In genomic region chr21:44218461-44218860, GRCh38 we compare ENCODE assay signal across 13 cellular contexts. TPM values are rescaled to one million over a fixed set of nuclear protein-coding genes. Genes with fewer than 3 reads are reported as not detected.
DNase-seq lines count a peak whose midpoint lies in the region; ATAC-seq, FAIRE-seq and TF ChIP-seq lines count a peak whose summit lies in the region.
"Not testable (repeated sequence)": the region's sequence is repeated elsewhere in the genome, so short reads cannot be mapped to it uniquely, and the experiment has no call there.
"Had no signal": no experiment of that assay in that cellular context is flagged by ENCODE, and none has a peak within 500 bp of the region (broad histone marks: within the 10 kb centered on the region; RNA-seq: fewer than 3 reads in every experiment).

No MANE protein-coding gene starts in this region.

- H3K27me3 ChIP-seq in RWPE2 (ENCODE audit: insufficient read depth, poor library complexity, severe bottlenecking); K562 (ENCODE audit: control insufficient read depth in 2 of 2, insufficient read depth in 2 of 2, low read length in 2 of 2): not testable (repeated sequence)

- not testable (repeated sequence) for H3K79me2 ChIP-seq in K562 (ENCODE audit: control insufficient read depth, insufficient read depth, low read length)

- intact Hi-C loops in K562 (cut with micrococcal nuclease); left colon (cut with DNase I, micrococcal nuclease); natural killer cell (cut with micrococcal nuclease): not testable (repeated sequence)

- not testable (repeated sequence) for H3K27me3 Mint-ChIP-seq in natural killer cell (ENCODE audit: low read depth in 2 of 2)

- ATAC-seq in HG02610 (IDR thresholded peaks at IDR 0.05; ENCODE audit: unreplicated experiment) (peak; percentile 50), RWPE2 (ENCODE audit: low read depth) (0 out of 3 replicates have a peak, but pooled peaks have one; percentile 19), K562 (peak; percentile 91), left colon (peak; percentile 96), natural killer cell (peak in 2 of 3 donors; percentile 45 to 49)

- not testable (repeated sequence) for H3K36me3 ChIP-seq in RWPE2 (ENCODE audit: low read depth); K562 (ENCODE audit: control insufficient read depth, insufficient read depth, low read length)

- H3K9me3 ChIP-seq in RWPE2 (ENCODE audit: severe bottlenecking); K562 (replicated peaks; ENCODE audit: control insufficient read depth, insufficient read depth, low read depth, low read length): not testable (repeated sequence)

- POLR2A ChIA-PET in K562 (lab: Yijun Ruan, JAX), result not testable (repeated sequence)

- in situ Hi-C loops in K562 (cut with MboI), result not testable (repeated sequence)

- not testable (repeated sequence) for TF ChIP-seq RAD21 in K562 (CRISPR knock-in tag; conservative IDR thresholded peaks at IDR 0.05 in 1 of 2, IDR thresholded peaks at IDR 0.05 in 1 of 2)

- not testable (repeated sequence) for H3K4me1 Mint-ChIP-seq in natural killer cell

- CTCF ChIA-PET in K562 (lab: Yijun Ruan, JAX; ENCODE audit: low intra/inter-chr PET ratio), result not testable (repeated sequence)

- H2AFZ ChIP-seq in K562 (ENCODE audit: low read depth, low read length), result not testable (repeated sequence)

- H3K4me3 ChIP-seq in RWPE2 (ENCODE audit: severe bottlenecking); K562: not testable (repeated sequence)

- DNase-seq in GM12892 (ENCODE audit: insufficient read length); RWPE2 (ENCODE audit: low spot score); K562 (ENCODE audit: extremely low read depth in 1 of 4, low spot score in 3 of 4); left colon; natural killer cell: not testable (repeated sequence)

- not testable (repeated sequence) for H3K4me2 ChIP-seq in K562 (ENCODE audit: insufficient read depth, low read length)

- TF ChIP-seq EP300 in K562 (IDR thresholded peaks at IDR 0.05; ENCODE audit: low read length), result not testable (repeated sequence)

- H3K9me3 Mint-ChIP-seq in natural killer cell, result not testable (repeated sequence)

- TF ChIP-seq CTCF in RWPE2 (IDR thresholded peaks at IDR 0.05; ENCODE audit: poor library complexity, severe bottlenecking); K562 (IDR thresholded peaks at IDR 0.05 in 2 of 3, conservative IDR thresholded peaks at IDR 0.05 in 1 of 3; ENCODE audit: insufficient read depth in 2 of 3, low read depth in 1 of 3, low read length in 3 of 3); natural killer cell (IDR thresholded peaks at IDR 0.05): not testable (repeated sequence)

- H3K27ac Mint-ChIP-seq in natural killer cell, result not testable (repeated sequence)

- H3K9ac ChIP-seq in K562 (ENCODE audit: insufficient read depth in 1 of 2, low read depth in 2 of 2, low read length in 2 of 2), result not testable (repeated sequence)

- not testable (repeated sequence) for H3K4me3 Mint-ChIP-seq in natural killer cell

- not testable (repeated sequence) for H4K20me1 ChIP-seq in K562 (replicated peaks; ENCODE audit: control insufficient read depth, insufficient read depth, low read length)

- BruUV-seq in K562 (replicated peaks; lab: Mats Ljungman, UMichigan), result not testable (repeated sequence)

- not testable (repeated sequence) for TF ChIP-seq POLR2A in GM12892 (IDR thresholded peaks at IDR 0.05; ENCODE audit: low read depth, low read length); K562 (conservative IDR thresholded peaks at IDR 0.05)

- FAIRE-seq in GM12892 (lab: Jason Lieb, UNC), result peak; percentile 99
- peak; percentile 80 for FAIRE-seq in K562 (lab: Jason Lieb, UNC)

- H3K4me1 ChIP-seq in RWPE2 (ENCODE audit: insufficient read depth, poor library complexity, severe bottlenecking); K562 (replicated peaks in 1 of 2; ENCODE audit: control insufficient read depth in 2 of 2, insufficient read depth in 2 of 2, low read length in 2 of 2): not testable (repeated sequence)

- H3K36me3 Mint-ChIP-seq in natural killer cell, result not testable (repeated sequence)

- not testable (repeated sequence) for H3K27ac ChIP-seq in RWPE2 (ENCODE audit: poor library complexity, severe bottlenecking); K562 (ENCODE audit: extremely low read depth, low read depth, low read length)

- no CpG with 5 or more reads among the region's 8 CpGs for WGBS in K562 (ENCODE audit: insufficient coverage, low coverage, missing lambda C conversion rate)

- H3K9me1 ChIP-seq in K562 (ENCODE audit: control insufficient read depth, insufficient read depth, low read length), result not testable (repeated sequence)

RNA-seq across cellular contexts. Expression of gene ICOSLG, which starts 22.3 kb away (rescaled TPM):
- polyA plus RNA-seq in GM12892 (2012; ENCODE audit: missing spikeins), result 7.7 TPM
- total RNA-seq in K562 (2011; cell fraction: chromatin; rRNA removed; ENCODE audit: low replicate concordance), result 3.5 and 9.0 TPM in 2 replicates
- 2.5 and 7.2 TPM in 2 replicates for total RNA-seq in K562 (2011; cell fraction: nucleolus; rRNA removed)
- 2.3 and 3.1 TPM in 2 replicates for total RNA-seq in K562 (2011; cell fraction: nucleoplasm; rRNA removed)
- total RNA-seq in K562 (2014; rRNA removed) (0.18 and 0.24 TPM in 2 replicates), K562 (2014; rRNA removed; fragmentation: Illumina TruSeq; extraction: Trizol) (0.07 TPM in 1 of 2 replicates, not detected in the other), K562 (2015; rRNA removed; fragmentation: Illumina TruSeq; extraction: Trizol) (0.07 and 0.19 TPM in 2 replicates), K562 (2021) (0.34 and 0.62 TPM in 2 replicates), left colon (1 to 10 TPM; 3.2 to 5.0 TPM), natural killer cell (1 to 10 TPM; 1.7 to 4.5 (median 2.9) TPM)
- polyA plus RNA-seq in K562 (2011; rRNA removed) (1.4 and 2.8 TPM in 2 replicates), K562 (2014; fragmentation: Illumina TruSeq; extraction: Trizol) (0.15 and 0.39 TPM in 2 replicates), K562 (2014; fragmentation: Nextera tagmentation; extraction: Ambion mirVana) (under 1 TPM; 0.01 TPM), K562 (2014; rRNA removed) (0.15 and 0.23 TPM in 2 replicates)
- 1.0 and 1.1 TPM in 2 replicates for polyA plus RNA-seq in K562 (2011; cell fraction: cytosol; rRNA removed)
- polyA plus RNA-seq in K562 (2011; cell fraction: nucleus; rRNA removed), result 3.8 and 5.3 TPM in 2 replicates
- polyA plus RNA-seq in K562 (2012), result 2.4 and 4.3 TPM in 2 replicates
- polyA minus RNA-seq in K562 (2011; rRNA and poly(A)+ RNA removed), result 1.1 and 2.7 TPM in 2 replicates
- polyA minus RNA-seq in K562 (2011; cell fraction: cytosol; rRNA and poly(A)+ RNA removed), result 1.6 and 2.2 TPM in 2 replicates
- polyA minus RNA-seq in K562 (2011; cell fraction: nucleus; rRNA and poly(A)+ RNA removed), result 1.1 and 2.2 TPM in 2 replicates
- total RNA-seq: G401 had no signal
- polyA plus RNA-seq: GM23248 had no signal

RNA-seq across cellular contexts. Expression of gene DNMT3L, which starts 43.2 kb away (rescaled TPM):
- not detected for polyA plus RNA-seq in GM12892 (2012; ENCODE audit: missing spikeins)
- total RNA-seq in K562 (2011; cell fraction: chromatin; rRNA removed; ENCODE audit: low replicate concordance), result not detected in 2 replicates
- total RNA-seq in K562 (2011; cell fraction: nucleolus; rRNA removed), result not detected in 2 replicates
- not detected in 2 replicates for total RNA-seq in K562 (2011; cell fraction: nucleoplasm; rRNA removed)
- total RNA-seq in K562 (2014; rRNA removed), result 0.12 TPM in 1 of 2 replicates, not detected in the other
- total RNA-seq in K562 (2014; rRNA removed; fragmentation: Illumina TruSeq; extraction: Trizol), result not detected in 2 replicates
- not detected in 2 replicates for total RNA-seq in K562 (2015; rRNA removed; fragmentation: Illumina TruSeq; extraction: Trizol)
- not detected in 2 replicates for total RNA-seq in K562 (2021)
- polyA plus RNA-seq in K562 (2011; rRNA removed), result 0.09 TPM in 1 of 2 replicates, not detected in the other
- not detected in 2 replicates for polyA plus RNA-seq in K562 (2011; cell fraction: cytosol; rRNA removed)
- polyA plus RNA-seq in K562 (2011; cell fraction: nucleus; rRNA removed), result 0.40 TPM in 1 of 2 replicates, not detected in the other
- polyA plus RNA-seq in K562 (2012), result not detected in 2 replicates
- polyA plus RNA-seq in K562 (2014; fragmentation: Illumina TruSeq; extraction: Trizol), result not detected in 2 replicates
- polyA plus RNA-seq in K562 (2014; fragmentation: Nextera tagmentation; extraction: Ambion mirVana), result not detected
- 0.08 TPM in 1 of 2 replicates, not detected in the other for polyA plus RNA-seq in K562 (2014; rRNA removed)
- not detected in 2 replicates for polyA minus RNA-seq in K562 (2011; rRNA and poly(A)+ RNA removed)
- not detected in 2 replicates for polyA minus RNA-seq in K562 (2011; cell fraction: cytosol; rRNA and poly(A)+ RNA removed)
- not detected in 2 replicates for polyA minus RNA-seq in K562 (2011; cell fraction: nucleus; rRNA and poly(A)+ RNA removed)
- not detected for total RNA-seq in left colon
- not detected for total RNA-seq in natural killer cell
- total RNA-seq: A172; CD4-positive, CD25-positive, alpha-beta regulatory T cell; CD8-positive, alpha-beta memory T cell; GM23248; H4; IMR-90 had no signal
- polyA plus RNA-seq: CD4-positive, CD25-positive, alpha-beta regulatory T cell; CD8-positive, alpha-beta memory T cell; GM23248; IMR-90 had no signal

Comparison
In these comparisons a context has a peak if more than half of its experiments do, and no peak if none do; other contexts are left out.
1. ATAC-seq: peak in every context shown above with its lines; median percentile 96 in left colon; 91 in K562; 50 in HG02610; 47 in natural killer cell; 19 in RWPE2.